Comparison of ENCODE assay signal across 1 cellular context in genomic region chr15:74460903-74461846, GRCh38.
TF ChIP-seq lines count a peak whose summit lies in the region.

Gene UBL7, minus strand, starts transcription at chr15:74461160. Its CDS starts 2,293 bp downstream, at chr15:74458867.

TF ChIP-seq in HepG2, 621 proteins besides CTCF, POLR2A, EP300 and RAD21 (continued from another document and continues in another):
- TF ChIP-seq NONO (IDR thresholded peaks at IDR 0.05) (no peak), NONO (CRISPR knock-in tag; conservative IDR thresholded peaks at IDR 0.05) (peak; percentile 93), ZNF317 (CRISPR knock-in tag; IDR thresholded peaks at IDR 0.05) (peak; percentile 67; the same call in 1 of the 2 replicates), ZNF770 (CRISPR knock-in tag; IDR thresholded peaks at IDR 0.05) (peak; percentile 63; the same call in 1 of the 2 replicates), SMAD1 (CRISPR knock-in tag; IDR thresholded peaks at IDR 0.05; ENCODE audit: borderline replicate concordance, low read depth) (no peak), TFAP4 (IDR thresholded peaks at IDR 0.05; ENCODE audit: borderline replicate concordance, low read depth) (peak; percentile 66; the same call in 1 of the 2 replicates), ZNF224 (CRISPR knock-in tag; IDR thresholded peaks at IDR 0.05) (peak; percentile 71), ZNF800 (CRISPR knock-in tag; IDR thresholded peaks at IDR 0.05) (no peak; the same call in 1 of the 2 replicates), PITX1 (CRISPR knock-in tag; IDR thresholded peaks at IDR 0.05) (no peak), ZNF138 (CRISPR knock-in tag; IDR thresholded peaks at IDR 0.05; ENCODE audit: low read depth) (0 out of 2 replicates have a peak, but pooled peaks have one; percentile 42), TBL1XR1 (IDR thresholded peaks at IDR 0.05; ENCODE audit: borderline replicate concordance, low read length, partially characterized antibody) (peak; percentile 55), HNRNPL (IDR thresholded peaks at IDR 0.05; ENCODE audit: low read depth, low read length) (peak; percentile 81), ZNF558 (CRISPR knock-in tag; IDR thresholded peaks at IDR 0.05; ENCODE audit: borderline replicate concordance) (peak; percentile 30; the same call in 1 of the 2 replicates), ZNF878 (CRISPR knock-in tag; IDR thresholded peaks at IDR 0.05) (peak; percentile 74), STAG1 (CRISPR knock-in tag; IDR thresholded peaks at IDR 0.05) (peak; percentile 77), MED8 (CRISPR knock-in tag; IDR thresholded peaks at IDR 0.05; ENCODE audit: insufficient replicate concordance) (peak; percentile 16), BRD4 (CRISPR knock-in tag; IDR thresholded peaks at IDR 0.05) (0 out of 2 replicates have a peak, but pooled peaks have one; percentile 54), HDAC2 (CRISPR knock-in tag; IDR thresholded peaks at IDR 0.05) (peak; percentile 81), SP4 (CRISPR knock-in tag; IDR thresholded peaks at IDR 0.05) (peak; percentile 77; the same call in 1 of the 2 replicates), PAXIP1 (CRISPR knock-in tag; conservative IDR thresholded peaks at IDR 0.05) (peak; percentile 72), ZNF292 (CRISPR knock-in tag; IDR thresholded peaks at IDR 0.05; ENCODE audit: borderline replicate concordance, low read depth) (peak; percentile 75; the same call in 1 of the 2 replicates), CREM (IDR thresholded peaks at IDR 0.05) (peak; percentile 88), CREM (CRISPR knock-in tag; IDR thresholded peaks at IDR 0.05) (no peak), E2F5 (CRISPR knock-in tag; conservative IDR thresholded peaks at IDR 0.05) (peak; percentile 56), GATAD1 (CRISPR knock-in tag; IDR thresholded peaks at IDR 0.05) (peak; percentile 92), NR2F2 (IDR thresholded peaks at IDR 0.05; ENCODE audit: borderline replicate concordance, low read depth) (peak; percentile 67; the same call in 1 of the 2 replicates), FOXO4 (CRISPR knock-in tag; conservative IDR thresholded peaks at IDR 0.05) (no peak), MLX (CRISPR knock-in tag; IDR thresholded peaks at IDR 0.05) (0 out of 2 replicates have a peak, but pooled peaks have one; percentile 12), ZNF205 (CRISPR knock-in tag; IDR thresholded peaks at IDR 0.05) (peak; percentile 67; the same call in 1 of the 2 replicates), SKI (IDR thresholded peaks at IDR 0.05; ENCODE audit: partially characterized antibody) (peak; percentile 61), LCORL (IDR thresholded peaks at IDR 0.05) (no peak), LCORL (CRISPR knock-in tag; IDR thresholded peaks at IDR 0.05) (peak; percentile 93; the same call in 1 of the 2 replicates), LBX2 (CRISPR knock-in tag; IDR thresholded peaks at IDR 0.05; ENCODE audit: borderline replicate concordance) (no peak), ZSCAN9 (CRISPR knock-in tag; IDR thresholded peaks at IDR 0.05; ENCODE audit: borderline replicate concordance) (peak; percentile 72; the same call in 1 of the 2 replicates), E2F1 (CRISPR knock-in tag; IDR thresholded peaks at IDR 0.05) (peak; percentile 80), FOXA3 (CRISPR knock-in tag; IDR thresholded peaks at IDR 0.05) (peak; percentile 93), MEF2D (CRISPR knock-in tag; IDR thresholded peaks at IDR 0.05) (peak; percentile 35; the same call in 1 of the 2 replicates), ZNF33B (CRISPR knock-in tag; IDR thresholded peaks at IDR 0.05) (no peak; the same call in 1 of the 2 replicates), PHF20 (CRISPR knock-in tag; IDR thresholded peaks at IDR 0.05) (peak; percentile 83), NR2C2 (CRISPR knock-in tag; IDR thresholded peaks at IDR 0.05; ENCODE audit: borderline replicate concordance) (peak; percentile 76; the same call in 1 of the 2 replicates), ZNF749 (CRISPR knock-in tag; IDR thresholded peaks at IDR 0.05; ENCODE audit: borderline replicate concordance) (no peak), FOXM1 (CRISPR knock-in tag; IDR thresholded peaks at IDR 0.05) (no peak), ZFP91 (CRISPR knock-in tag; IDR thresholded peaks at IDR 0.05; ENCODE audit: borderline replicate concordance) (peak; percentile 95), YEATS4 (CRISPR knock-in tag; IDR thresholded peaks at IDR 0.05; ENCODE audit: borderline replicate concordance) (peak; percentile 86), ZNF432 (CRISPR knock-in tag; IDR thresholded peaks at IDR 0.05; ENCODE audit: borderline replicate concordance) (no peak), ZNF350 (CRISPR knock-in tag; IDR thresholded peaks at IDR 0.05; ENCODE audit: borderline replicate concordance, low read depth) (peak; percentile 88; the same call in 1 of the 2 replicates), PAF1 (CRISPR knock-in tag; IDR thresholded peaks at IDR 0.05) (no peak), JUND (CRISPR knock-in tag; IDR thresholded peaks at IDR 0.05) (no peak), BRCA1 (CRISPR knock-in tag; IDR thresholded peaks at IDR 0.05) (0 out of 2 replicates have a peak, but pooled peaks have one; percentile 46), NFYC (CRISPR knock-in tag; IDR thresholded peaks at IDR 0.05) (peak; percentile 66), SP1 (IDR thresholded peaks at IDR 0.05) (no peak), SP1 (CRISPR knock-in tag; IDR thresholded peaks at IDR 0.05) (peak; percentile 74), ZNF143 (CRISPR knock-in tag; IDR thresholded peaks at IDR 0.05) (peak; percentile 97), FIP1L1 (IDR thresholded peaks at IDR 0.05; ENCODE audit: borderline replicate concordance, insufficient read depth, low read depth, low read length) (no peak)
